Comparison of ENCODE assay signal across 1 cellular context in the genomic region with DNA sequence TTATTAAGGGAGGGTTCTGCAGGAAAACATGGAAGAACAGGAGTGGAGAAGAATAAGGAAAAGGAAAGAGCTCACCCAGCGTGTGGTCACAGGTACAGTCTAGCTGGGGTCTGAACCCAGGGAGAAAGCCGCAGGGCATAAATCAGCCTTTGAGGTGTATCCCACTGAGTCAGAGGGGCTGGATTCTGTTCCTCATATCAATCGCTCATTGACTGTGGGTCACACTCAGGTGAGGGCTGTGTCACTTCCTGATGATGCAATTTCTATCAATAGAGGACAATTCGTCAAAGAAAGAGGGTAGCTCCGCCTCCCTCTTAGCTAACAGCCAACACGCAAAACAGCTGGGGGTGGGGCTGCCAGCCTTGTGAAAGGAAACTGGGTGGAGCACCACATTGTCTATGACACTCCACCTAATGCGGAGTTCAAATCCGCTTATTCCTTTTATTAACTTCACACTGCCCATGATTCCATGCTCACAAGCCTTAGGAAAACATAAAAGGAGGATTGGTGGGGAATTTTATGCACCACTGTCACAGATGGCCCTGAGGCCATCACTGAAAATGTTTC.
TF ChIP-seq lines count a peak whose summit lies in the region.

No MANE protein-coding gene starts in this region.

TF ChIP-seq in K562, 482 proteins besides CTCF, POLR2A, EP300 and RAD21 (continued from another document and continues in another):
- TF ChIP-seq, protein P1, sequence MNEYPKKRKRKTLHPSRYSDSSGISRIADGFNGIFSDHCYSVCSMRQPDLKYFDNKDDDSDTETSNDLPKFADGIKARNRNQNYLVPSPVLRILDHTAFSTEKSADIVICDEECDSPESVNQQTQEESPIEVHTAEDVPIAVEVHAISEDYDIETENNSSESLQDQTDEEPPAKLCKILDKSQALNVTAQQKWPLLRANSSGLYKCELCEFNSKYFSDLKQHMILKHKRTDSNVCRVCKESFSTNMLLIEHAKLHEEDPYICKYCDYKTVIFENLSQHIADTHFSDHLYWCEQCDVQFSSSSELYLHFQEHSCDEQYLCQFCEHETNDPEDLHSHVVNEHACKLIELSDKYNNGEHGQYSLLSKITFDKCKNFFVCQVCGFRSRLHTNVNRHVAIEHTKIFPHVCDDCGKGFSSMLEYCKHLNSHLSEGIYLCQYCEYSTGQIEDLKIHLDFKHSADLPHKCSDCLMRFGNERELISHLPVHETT (CRISPR knock-in tag; conservative IDR thresholded peaks at IDR 0.05 in 1 of 2, IDR thresholded peaks at IDR 0.05 in 1 of 2): no peak
- TF ChIP-seq NR2C1 (IDR thresholded peaks at IDR 0.05): no peak
- peak; percentile 42 for TF ChIP-seq NR2C1 (tag; IDR thresholded peaks at IDR 0.05)
- no peak for TF ChIP-seq HOXB6 (CRISPR knock-in tag; IDR thresholded peaks at IDR 0.05; ENCODE audit: borderline replicate concordance)
- TF ChIP-seq TRIM24 (IDR thresholded peaks at IDR 0.05): peak in 1 of 2 experiments; percentile 85; a peak in 2 of 4 replicates
- TF ChIP-seq HMG20B (CRISPR knock-in tag; IDR thresholded peaks at IDR 0.05): no peak
- TF ChIP-seq NCOA1 (IDR thresholded peaks at IDR 0.05; ENCODE audit: low read depth): no peak
- TF ChIP-seq TCF15 (CRISPR knock-in tag; IDR thresholded peaks at IDR 0.05): no peak
- TF ChIP-seq, protein P2, sequence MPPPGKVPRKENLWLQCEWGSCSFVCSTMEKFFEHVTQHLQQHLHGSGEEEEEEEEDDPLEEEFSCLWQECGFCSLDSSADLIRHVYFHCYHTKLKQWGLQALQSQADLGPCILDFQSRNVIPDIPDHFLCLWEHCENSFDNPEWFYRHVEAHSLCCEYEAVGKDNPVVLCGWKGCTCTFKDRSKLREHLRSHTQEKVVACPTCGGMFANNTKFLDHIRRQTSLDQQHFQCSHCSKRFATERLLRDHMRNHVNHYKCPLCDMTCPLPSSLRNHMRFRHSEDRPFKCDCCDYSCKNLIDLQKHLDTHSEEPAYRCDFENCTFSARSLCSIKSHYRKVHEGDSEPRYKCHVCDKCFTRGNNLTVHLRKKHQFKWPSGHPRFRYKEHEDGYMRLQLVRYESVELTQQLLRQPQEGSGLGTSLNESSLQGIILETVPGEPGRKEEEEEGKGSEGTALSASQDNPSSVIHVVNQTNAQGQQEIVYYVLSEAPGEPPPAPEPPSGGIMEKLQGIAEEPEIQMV (tag; conservative IDR thresholded peaks at IDR 0.05; ENCODE audit: low read depth): no peak
- TF ChIP-seq, protein P3, sequence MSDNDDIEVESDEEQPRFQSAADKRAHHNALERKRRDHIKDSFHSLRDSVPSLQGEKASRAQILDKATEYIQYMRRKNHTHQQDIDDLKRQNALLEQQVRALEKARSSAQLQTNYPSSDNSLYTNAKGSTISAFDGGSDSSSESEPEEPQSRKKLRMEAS (CRISPR knock-in tag; IDR thresholded peaks at IDR 0.05): no peak
- 0 out of 2 replicates have a peak, but pooled peaks have one; percentile 11 for TF ChIP-seq SREBF1 (IDR thresholded peaks at IDR 0.05; ENCODE audit: borderline replicate concordance, low read depth, low read length)
- TF ChIP-seq NR2F6 (CRISPR knock-in tag; IDR thresholded peaks at IDR 0.05): no peak
- no peak for TF ChIP-seq CREB1 (IDR thresholded peaks at IDR 0.05)
- 0 out of 2 replicates have a peak, but pooled peaks have one; percentile 14 for TF ChIP-seq CREB1 (CRISPR knock-in tag; IDR thresholded peaks at IDR 0.05)
- peak; percentile 77 for TF ChIP-seq GABPA (tag; conservative IDR thresholded peaks at IDR 0.05; ENCODE audit: low read depth)
- no peak for TF ChIP-seq KDM4B (IDR thresholded peaks at IDR 0.05; ENCODE audit: borderline replicate concordance in 2 of 2, low read depth in 1 of 2)
- TF ChIP-seq ZNF274 (IDR thresholded peaks at IDR 0.05; ENCODE audit: borderline replicate concordance, low read depth, low read length): no peak
- no peak for TF ChIP-seq MBD2 (IDR thresholded peaks at IDR 0.05; ENCODE audit: borderline replicate concordance, low read depth)
- no peak for TF ChIP-seq ZNF785 (CRISPR knock-in tag; IDR thresholded peaks at IDR 0.05)
- no peak for TF ChIP-seq RBM22 (IDR thresholded peaks at IDR 0.05; ENCODE audit: low read depth, low read length, poor library complexity, severe bottlenecking)
- TF ChIP-seq CUX1 (CRISPR knock-in tag; IDR thresholded peaks at IDR 0.05): peak; percentile 74; the same call in 1 of the 2 replicates
- TF ChIP-seq EP400 (IDR thresholded peaks at IDR 0.05): peak; percentile 61
- no peak for TF ChIP-seq RBM34 (IDR thresholded peaks at IDR 0.05; ENCODE audit: borderline replicate concordance, insufficient read depth, low read length)
- TF ChIP-seq PRDM10 (IDR thresholded peaks at IDR 0.05; ENCODE audit: partially characterized antibody): no peak
- peak; percentile 31; the same call in 1 of the 2 replicates for TF ChIP-seq TEAD4 (IDR thresholded peaks at IDR 0.05; ENCODE audit: low read length)
- TF ChIP-seq TEAD4 (CRISPR knock-in tag; IDR thresholded peaks at IDR 0.05; ENCODE audit: borderline replicate concordance): no peak
- TF ChIP-seq NFRKB (IDR thresholded peaks at IDR 0.05; ENCODE audit: low read depth): peak; percentile 51; the same call in 1 of the 2 replicates
- no peak for TF ChIP-seq NR3C1 (CRISPR knock-in tag; IDR thresholded peaks at IDR 0.05)
- TF ChIP-seq, protein P4, sequence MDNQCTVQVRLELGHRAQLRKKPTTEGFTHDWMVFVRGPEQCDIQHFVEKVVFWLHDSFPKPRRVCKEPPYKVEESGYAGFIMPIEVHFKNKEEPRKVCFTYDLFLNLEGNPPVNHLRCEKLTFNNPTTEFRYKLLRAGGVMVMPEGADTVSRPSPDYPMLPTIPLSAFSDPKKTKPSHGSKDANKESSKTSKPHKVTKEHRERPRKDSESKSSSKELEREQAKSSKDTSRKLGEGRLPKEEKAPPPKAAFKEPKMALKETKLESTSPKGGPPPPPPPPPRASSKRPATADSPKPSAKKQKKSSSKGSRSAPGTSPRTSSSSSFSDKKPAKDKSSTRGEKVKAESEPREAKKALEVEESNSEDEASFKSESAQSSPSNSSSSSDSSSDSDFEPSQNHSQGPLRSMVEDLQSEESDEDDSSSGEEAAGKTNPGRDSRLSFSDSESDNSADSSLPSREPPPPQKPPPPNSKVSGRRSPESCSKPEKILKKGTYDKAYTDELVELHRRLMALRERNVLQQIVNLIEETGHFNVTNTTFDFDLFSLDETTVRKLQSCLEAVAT (IDR thresholded peaks at IDR 0.05): no peak
- no peak for TF ChIP-seq ZNF174 (CRISPR knock-in tag; IDR thresholded peaks at IDR 0.05)
- TF ChIP-seq ERF (CRISPR knock-in tag; IDR thresholded peaks at IDR 0.05): no peak
- 0 out of 2 replicates have a peak, but pooled peaks have one; percentile 2 for TF ChIP-seq ELF2 (CRISPR knock-in tag; IDR thresholded peaks at IDR 0.05)
- TF ChIP-seq TFAP4 (CRISPR knock-in tag; IDR thresholded peaks at IDR 0.05; ENCODE audit: borderline replicate concordance): peak; percentile 61; the same call in 1 of the 2 replicates
- TF ChIP-seq DMBX1 (CRISPR knock-in tag; IDR thresholded peaks at IDR 0.05; ENCODE audit: borderline replicate concordance): no peak
- no peak for TF ChIP-seq ZC3H11A (IDR thresholded peaks at IDR 0.05; ENCODE audit: low read depth, low read length)
- TF ChIP-seq FUS (optimal IDR thresholded peaks at IDR 0.05; ENCODE audit: low read depth, low read length): no peak
- TF ChIP-seq ZNF695 (CRISPR knock-in tag; IDR thresholded peaks at IDR 0.05): no peak
- no peak for TF ChIP-seq NCOA2 (IDR thresholded peaks at IDR 0.05; ENCODE audit: partially characterized antibody in 2 of 2)
- TF ChIP-seq NCOR1 (IDR thresholded peaks at IDR 0.05): no peak
- no peak for TF ChIP-seq FOXM1 (IDR thresholded peaks at IDR 0.05; ENCODE audit: low read depth)
- no peak for TF ChIP-seq FOXM1 (CRISPR knock-in tag; IDR thresholded peaks at IDR 0.05; ENCODE audit: low read depth)
- TF ChIP-seq FOXJ3 (CRISPR knock-in tag; IDR thresholded peaks at IDR 0.05): no peak
- no peak for TF ChIP-seq POLR2AphosphoS5 (IDR thresholded peaks at IDR 0.05; ENCODE audit: control insufficient read depth, insufficient read depth, low read depth, low read length)
- no peak for TF ChIP-seq POU5F1 (IDR thresholded peaks at IDR 0.05; ENCODE audit: borderline replicate concordance, low read depth, low read length, partially characterized antibody)
- no peak for TF ChIP-seq KLF10 (CRISPR knock-in tag; IDR thresholded peaks at IDR 0.05)
- TF ChIP-seq TCF7 (IDR thresholded peaks at IDR 0.05; ENCODE audit: borderline replicate concordance): no peak
- TF ChIP-seq PHB2 (IDR thresholded peaks at IDR 0.05; ENCODE audit: low read depth): no peak
- no peak for TF ChIP-seq NFIX (CRISPR knock-in tag; IDR thresholded peaks at IDR 0.05; ENCODE audit: low read depth)
- TF ChIP-seq U2AF2 (optimal IDR thresholded peaks at IDR 0.05; ENCODE audit: low read depth, low read length): no peak
- TF ChIP-seq ZNF668 (CRISPR knock-in tag; IDR thresholded peaks at IDR 0.05): no peak
- TF ChIP-seq ZNF583 (CRISPR knock-in tag; IDR thresholded peaks at IDR 0.05): no peak
- no peak for TF ChIP-seq SRSF9 (IDR thresholded peaks at IDR 0.05; ENCODE audit: borderline replicate concordance, low read depth, low read length)
- TF ChIP-seq TAF15 (IDR thresholded peaks at IDR 0.05; ENCODE audit: low read depth, low read length): no peak
- TF ChIP-seq, protein P5, sequence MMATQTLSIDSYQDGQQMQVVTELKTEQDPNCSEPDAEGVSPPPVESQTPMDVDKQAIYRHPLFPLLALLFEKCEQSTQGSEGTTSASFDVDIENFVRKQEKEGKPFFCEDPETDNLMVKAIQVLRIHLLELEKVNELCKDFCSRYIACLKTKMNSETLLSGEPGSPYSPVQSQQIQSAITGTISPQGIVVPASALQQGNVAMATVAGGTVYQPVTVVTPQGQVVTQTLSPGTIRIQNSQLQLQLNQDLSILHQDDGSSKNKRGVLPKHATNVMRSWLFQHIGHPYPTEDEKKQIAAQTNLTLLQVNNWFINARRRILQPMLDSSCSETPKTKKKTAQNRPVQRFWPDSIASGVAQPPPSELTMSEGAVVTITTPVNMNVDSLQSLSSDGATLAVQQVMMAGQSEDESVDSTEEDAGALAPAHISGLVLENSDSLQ (IDR thresholded peaks at IDR 0.05): peak; percentile 69
